ENCODE assay signal across 1 cellular context in the genomic region with DNA sequence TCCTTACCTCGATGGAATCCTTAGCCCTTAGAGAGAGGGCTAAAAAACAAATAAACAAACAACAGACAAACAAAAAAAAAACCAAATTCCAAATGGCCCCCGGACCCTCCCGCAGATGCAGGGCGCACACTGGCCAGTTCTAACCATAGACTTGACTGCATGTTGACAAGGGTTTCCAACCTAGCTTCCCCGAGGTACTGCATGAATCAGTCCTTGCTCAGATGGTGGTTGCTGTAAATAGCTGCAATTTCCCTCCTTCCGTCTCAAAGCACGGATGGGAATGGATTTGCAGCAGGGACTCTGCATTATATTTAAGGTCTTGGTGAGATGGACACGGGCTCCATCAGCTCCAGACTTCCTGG.
TF ChIP-seq lines count a peak whose summit lies in the region.

No MANE protein-coding gene starts in this region.

TF ChIP-seq in GM23338, 12 proteins besides CTCF, POLR2A, EP300 and RAD21 (continued from another document):
- TF ChIP-seq, protein P1, sequence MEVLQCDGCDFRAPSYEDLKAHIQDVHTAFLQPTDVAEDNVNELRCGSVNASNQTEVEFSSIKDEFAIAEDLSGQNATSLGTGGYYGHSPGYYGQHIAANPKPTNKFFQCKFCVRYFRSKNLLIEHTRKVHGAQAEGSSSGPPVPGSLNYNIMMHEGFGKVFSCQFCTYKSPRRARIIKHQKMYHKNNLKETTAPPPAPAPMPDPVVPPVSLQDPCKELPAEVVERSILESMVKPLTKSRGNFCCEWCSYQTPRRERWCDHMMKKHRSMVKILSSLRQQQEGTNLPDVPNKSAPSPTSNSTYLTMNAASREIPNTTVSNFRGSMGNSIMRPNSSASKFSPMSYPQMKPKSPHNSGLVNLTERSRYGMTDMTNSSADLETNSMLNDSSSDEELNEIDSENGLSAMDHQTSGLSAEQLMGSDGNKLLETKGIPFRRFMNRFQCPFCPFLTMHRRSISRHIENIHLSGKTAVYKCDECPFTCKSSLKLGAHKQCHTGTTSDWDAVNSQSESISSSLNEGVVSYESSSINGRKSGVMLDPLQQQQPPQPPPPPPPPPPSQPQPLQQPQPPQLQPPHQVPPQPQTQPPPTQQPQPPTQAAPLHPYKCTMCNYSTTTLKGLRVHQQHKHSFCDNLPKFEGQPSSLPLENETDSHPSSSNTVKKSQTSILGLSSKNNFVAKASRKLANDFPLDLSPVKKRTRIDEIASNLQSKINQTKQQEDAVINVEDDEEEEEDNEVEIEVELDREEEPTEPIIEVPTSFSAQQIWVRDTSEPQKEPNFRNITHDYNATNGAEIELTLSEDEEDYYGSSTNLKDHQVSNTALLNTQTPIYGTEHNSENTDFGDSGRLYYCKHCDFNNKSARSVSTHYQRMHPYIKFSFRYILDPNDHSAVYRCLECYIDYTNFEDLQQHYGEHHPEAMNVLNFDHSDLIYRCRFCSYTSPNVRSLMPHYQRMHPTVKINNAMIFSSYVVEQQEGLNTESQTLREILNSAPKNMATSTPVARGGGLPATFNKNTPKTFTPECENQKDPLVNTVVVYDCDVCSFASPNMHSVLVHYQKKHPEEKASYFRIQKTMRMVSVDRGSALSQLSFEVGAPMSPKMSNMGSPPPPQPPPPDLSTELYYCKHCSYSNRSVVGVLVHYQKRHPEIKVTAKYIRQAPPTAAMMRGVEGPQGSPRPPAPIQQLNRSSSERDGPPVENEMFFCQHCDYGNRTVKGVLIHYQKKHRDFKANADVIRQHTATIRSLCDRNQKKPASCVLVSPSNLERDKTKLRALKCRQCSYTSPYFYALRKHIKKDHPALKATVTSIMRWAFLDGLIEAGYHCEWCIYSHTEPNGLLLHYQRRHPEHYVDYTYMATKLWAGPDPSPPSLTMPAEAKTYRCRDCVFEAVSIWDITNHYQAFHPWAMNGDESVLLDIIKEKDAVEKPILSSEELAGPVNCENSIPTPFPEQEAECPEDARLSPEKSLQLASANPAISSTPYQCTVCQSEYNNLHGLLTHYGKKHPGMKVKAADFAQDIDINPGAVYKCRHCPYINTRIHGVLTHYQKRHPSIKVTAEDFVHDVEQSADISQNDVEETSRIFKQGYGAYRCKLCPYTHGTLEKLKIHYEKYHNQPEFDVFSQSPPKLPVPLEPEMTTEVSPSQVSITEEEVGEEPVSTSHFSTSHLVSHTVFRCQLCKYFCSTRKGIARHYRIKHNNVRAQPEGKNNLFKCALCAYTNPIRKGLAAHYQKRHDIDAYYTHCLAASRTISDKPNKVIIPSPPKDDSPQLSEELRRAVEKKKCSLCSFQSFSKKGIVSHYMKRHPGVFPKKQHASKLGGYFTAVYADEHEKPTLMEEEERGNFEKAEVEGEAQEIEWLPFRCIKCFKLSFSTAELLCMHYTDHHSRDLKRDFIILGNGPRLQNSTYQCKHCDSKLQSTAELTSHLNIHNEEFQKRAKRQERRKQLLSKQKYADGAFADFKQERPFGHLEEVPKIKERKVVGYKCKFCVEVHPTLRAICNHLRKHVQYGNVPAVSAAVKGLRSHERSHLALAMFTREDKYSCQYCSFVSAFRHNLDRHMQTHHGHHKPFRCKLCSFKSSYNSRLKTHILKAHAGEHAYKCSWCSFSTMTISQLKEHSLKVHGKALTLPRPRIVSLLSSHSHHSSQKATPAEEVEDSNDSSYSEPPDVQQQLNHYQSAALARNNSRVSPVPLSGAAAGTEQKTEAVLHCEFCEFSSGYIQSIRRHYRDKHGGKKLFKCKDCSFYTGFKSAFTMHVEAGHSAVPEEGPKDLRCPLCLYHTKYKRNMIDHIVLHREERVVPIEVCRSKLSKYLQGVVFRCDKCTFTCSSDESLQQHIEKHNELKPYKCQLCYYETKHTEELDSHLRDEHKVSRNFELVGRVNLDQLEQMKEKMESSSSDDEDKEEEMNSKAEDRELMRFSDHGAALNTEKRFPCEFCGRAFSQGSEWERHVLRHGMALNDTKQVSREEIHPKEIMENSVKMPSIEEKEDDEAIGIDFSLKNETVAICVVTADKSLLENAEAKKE (CRISPR knock-in tag; IDR thresholded peaks at IDR 0.05): no peak
- TF ChIP-seq STAT1 (IDR thresholded peaks at IDR 0.05; ENCODE audit: unreplicated experiment): no peak
- TF ChIP-seq, protein P2, sequence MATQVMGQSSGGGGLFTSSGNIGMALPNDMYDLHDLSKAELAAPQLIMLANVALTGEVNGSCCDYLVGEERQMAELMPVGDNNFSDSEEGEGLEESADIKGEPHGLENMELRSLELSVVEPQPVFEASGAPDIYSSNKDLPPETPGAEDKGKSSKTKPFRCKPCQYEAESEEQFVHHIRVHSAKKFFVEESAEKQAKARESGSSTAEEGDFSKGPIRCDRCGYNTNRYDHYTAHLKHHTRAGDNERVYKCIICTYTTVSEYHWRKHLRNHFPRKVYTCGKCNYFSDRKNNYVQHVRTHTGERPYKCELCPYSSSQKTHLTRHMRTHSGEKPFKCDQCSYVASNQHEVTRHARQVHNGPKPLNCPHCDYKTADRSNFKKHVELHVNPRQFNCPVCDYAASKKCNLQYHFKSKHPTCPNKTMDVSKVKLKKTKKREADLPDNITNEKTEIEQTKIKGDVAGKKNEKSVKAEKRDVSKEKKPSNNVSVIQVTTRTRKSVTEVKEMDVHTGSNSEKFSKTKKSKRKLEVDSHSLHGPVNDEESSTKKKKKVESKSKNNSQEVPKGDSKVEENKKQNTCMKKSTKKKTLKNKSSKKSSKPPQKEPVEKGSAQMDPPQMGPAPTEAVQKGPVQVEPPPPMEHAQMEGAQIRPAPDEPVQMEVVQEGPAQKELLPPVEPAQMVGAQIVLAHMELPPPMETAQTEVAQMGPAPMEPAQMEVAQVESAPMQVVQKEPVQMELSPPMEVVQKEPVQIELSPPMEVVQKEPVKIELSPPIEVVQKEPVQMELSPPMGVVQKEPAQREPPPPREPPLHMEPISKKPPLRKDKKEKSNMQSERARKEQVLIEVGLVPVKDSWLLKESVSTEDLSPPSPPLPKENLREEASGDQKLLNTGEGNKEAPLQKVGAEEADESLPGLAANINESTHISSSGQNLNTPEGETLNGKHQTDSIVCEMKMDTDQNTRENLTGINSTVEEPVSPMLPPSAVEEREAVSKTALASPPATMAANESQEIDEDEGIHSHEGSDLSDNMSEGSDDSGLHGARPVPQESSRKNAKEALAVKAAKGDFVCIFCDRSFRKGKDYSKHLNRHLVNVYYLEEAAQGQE (IDR thresholded peaks at IDR 0.05; ENCODE audit: unreplicated experiment): no peak
